Comparison of ENCODE assay signal across 6 cellular contexts in genomic region chr12:56721721-56722120, GRCh38. TPM values are rescaled to one million over a fixed set of nuclear protein-coding genes. Genes with fewer than 3 reads are reported as not detected.
A peak's percentile ranks its signal among the peaks of the same experiment; 100 is the strongest.
DNase-seq lines count a peak whose midpoint lies in the region; TF ChIP-seq lines count a peak whose summit lies in the region.

No MANE protein-coding gene starts in this region.

- H3K36me3 ChIP-seq in tibial artery (peaks cover 0 to 42% (median 34%) of the 10 kb centered on the region in 3 donors), HAP-1 (replicated peaks) (peaks cover 66% of the 10 kb centered on the region)

- no peaks in the 10 kb centered on the region for H3K9me3 Mint-ChIP-seq in activated CD4-positive, alpha-beta memory T cell treated with anti-CD3 and anti-CD28 coated beads for 36 hours
- H3K9me3 Mint-ChIP-seq in mesothelial cell of epicardium: no peaks in the 10 kb centered on the region

- H3K36me3 Mint-ChIP-seq in activated CD4-positive, alpha-beta memory T cell treated with anti-CD3 and anti-CD28 coated beads for 36 hours: peaks cover 68% of the 10 kb centered on the region
- peaks cover 32% of the 10 kb centered on the region for H3K36me3 Mint-ChIP-seq in mesothelial cell of epicardium

- H3K27ac ChIP-seq in tibial artery: peak overlapping the region in 1 of 2 donors; percentile 6

- DNase-seq in ELF-1 (ENCODE audit: low read depth, low spot score) (peak; percentile 18), mesothelial cell of epicardium (ENCODE audit: low spot score in 2 of 2, unreplicated experiment in 2 of 2) (no peak), tibial artery (no peak), COLO829 (ENCODE audit: low spot score) (no peak), HAP-1 (ENCODE audit: low spot score in 2 of 2) (no peak)
- DNase-seq in activated CD4-positive, alpha-beta memory T cell treated with anti-CD3 and anti-CD28 coated beads for 36 hours: no peak

- H3K4me3 Mint-ChIP-seq in activated CD4-positive, alpha-beta memory T cell treated with anti-CD3 and anti-CD28 coated beads for 36 hours: peak overlapping the region; percentile 96
- peak overlapping the region; percentile 98 for H3K4me3 Mint-ChIP-seq in mesothelial cell of epicardium

- peaks cover 66% of the 10 kb centered on the region for H3K4me1 Mint-ChIP-seq in activated CD4-positive, alpha-beta memory T cell treated with anti-CD3 and anti-CD28 coated beads for 36 hours (ENCODE audit: low read depth)
- peaks cover 67% of the 10 kb centered on the region for H3K4me1 Mint-ChIP-seq in mesothelial cell of epicardium

- H3K4me3 ChIP-seq in tibial artery (no peak overlapping the region), HAP-1 (no peak overlapping the region; the same call in 1 of the 2 replicates)

- H3K27ac Mint-ChIP-seq in activated CD4-positive, alpha-beta memory T cell treated with anti-CD3 and anti-CD28 coated beads for 36 hours: peak overlapping the region; percentile 66
- H3K27ac Mint-ChIP-seq in mesothelial cell of epicardium: peak overlapping the region; percentile 99

- H3K27me3 ChIP-seq in tibial artery: no peaks in the 10 kb centered on the region
- no peaks in the 10 kb centered on the region for H3K27me3 ChIP-seq in HAP-1 (ENCODE audit: low read depth)

- POLR2A ChIA-PET in activated CD4-positive, alpha-beta memory T cell treated with anti-CD3 and anti-CD28 coated beads for 36 hours (lab: Charles Lee): interaction anchor here (0.7 to 4.7 kb wide), 6 partner anchors 33 to 93 kb away, joined by 3 to 29 read pairs (median 4); partner anchors contain the start of gene PTGES3

- CTCF ChIA-PET in activated CD4-positive, alpha-beta memory T cell treated with anti-CD3 and anti-CD28 coated beads for 36 hours (lab: Charles Lee): interaction anchor here (1.1 kb wide), 1 partner anchor 266 kb away, joined by 3 read pairs; no protein-coding TSS in a partner anchor

- H3K9me3 ChIP-seq in tibial artery (no peaks in the 10 kb centered on the region), HAP-1 (no peaks in the 10 kb centered on the region)

- in situ Hi-C loops in HAP-1 (cut with MboI; ENCODE audit: low sequenced_read_pairs): no loop called here

- no peak for TF ChIP-seq CTCF in mesothelial cell of epicardium (IDR thresholded peaks at IDR 0.05; ENCODE audit: unreplicated experiment)
- no peak for TF ChIP-seq CTCF in tibial artery (IDR thresholded peaks at IDR 0.05)

- H3K4me1 ChIP-seq in tibial artery (peaks cover 0 to 82% (median 62%) of the 10 kb centered on the region in 4 donors), HAP-1 (peaks cover 21% of the 10 kb centered on the region)

- no peaks in the 10 kb centered on the region for H3K27me3 Mint-ChIP-seq in activated CD4-positive, alpha-beta memory T cell treated with anti-CD3 and anti-CD28 coated beads for 36 hours
- H3K27me3 Mint-ChIP-seq in mesothelial cell of epicardium (ENCODE audit: low read depth): no peaks in the 10 kb centered on the region

- intact Hi-C loops in activated CD4-positive, alpha-beta memory T cell treated with anti-CD3 and anti-CD28 coated beads for 36 hours (cut with micrococcal nuclease): no loop called here
- intact Hi-C loops in tibial artery (cut with DNase I; ENCODE audit: low total_unique reads): loop anchor here (10.0 kb wide), 1 partner anchor 77 kb away; the partner anchor contains the start of gene ATP5F1B

RNA-seq across cellular contexts. Expression of gene NACA, which starts 3.4 kb away (rescaled TPM):
- total RNA-seq in activated CD4-positive, alpha-beta memory T cell treated with anti-CD3 and anti-CD28 coated beads for 36 hours: 1,000 to 10,000 TPM; 1,098 to 1,103 TPM
- total RNA-seq in mesothelial cell of epicardium: 919 to 987 TPM (median 980 TPM) in 3 replicates

RNA-seq across cellular contexts. Expression of gene PRIM1, which starts 30.4 kb away (rescaled TPM):
- 10 to 100 TPM; 74.5 to 75.3 TPM for total RNA-seq in activated CD4-positive, alpha-beta memory T cell treated with anti-CD3 and anti-CD28 coated beads for 36 hours
- total RNA-seq in mesothelial cell of epicardium: 13.0 to 13.2 TPM (median 13.2 TPM) in 3 replicates

RNA-seq across cellular contexts. Expression of gene PTGES3, which starts 33.6 kb away (rescaled TPM):
- 100 to 1,000 TPM; 355 to 356 TPM for total RNA-seq in activated CD4-positive, alpha-beta memory T cell treated with anti-CD3 and anti-CD28 coated beads for 36 hours
- 155 to 161 TPM (median 157 TPM) in 3 replicates for total RNA-seq in mesothelial cell of epicardium

RNA-seq across cellular contexts. Expression of gene HSD17B6, which starts 41.4 kb away (rescaled TPM):
- total RNA-seq in activated CD4-positive, alpha-beta memory T cell treated with anti-CD3 and anti-CD28 coated beads for 36 hours: 1 to 10 TPM; 2.6 to 4.1 TPM
- total RNA-seq in mesothelial cell of epicardium: 0.22 to 0.36 TPM (median 0.27 TPM) in 3 replicates
